Comparison of ENCODE assay signal across 17 cellular contexts in the genomic region with DNA sequence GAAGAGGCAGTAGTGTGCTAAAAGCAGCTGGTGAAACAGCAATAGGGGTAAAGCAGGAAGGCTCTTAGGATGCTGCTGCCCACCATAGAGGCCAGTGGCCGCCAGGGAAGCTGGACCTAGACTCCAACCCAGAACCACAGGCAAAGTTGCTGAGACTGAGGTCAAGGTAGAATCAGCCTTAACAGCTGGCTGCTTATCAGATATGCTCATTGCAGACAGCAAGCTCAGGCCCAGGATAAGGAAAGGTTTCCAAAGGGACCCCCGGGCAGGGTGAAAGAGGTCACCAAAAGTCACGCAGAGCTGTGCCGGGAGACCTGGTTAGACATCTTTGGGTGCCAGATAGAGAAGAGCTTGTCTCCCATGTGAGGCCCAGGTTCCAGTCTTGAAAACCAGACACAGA.
"Had no signal": no experiment of that assay in that cellular context is flagged by ENCODE, and none has a peak within 500 bp of the region (broad histone marks: within the 10 kb centered on the region; RNA-seq: fewer than 3 reads in every experiment).

No MANE protein-coding gene starts in this region.

- H3K27ac ChIP-seq: brain microvascular endothelial cell, cardiac muscle cell, KMS-11, PC-9 had no signal

- H3K27me3 ChIP-seq: brain microvascular endothelial cell, cardiac muscle cell had no signal

- H3K9ac ChIP-seq: KMS-11 had no signal

- H2AFZ ChIP-seq: PC-9 had no signal

- H3K4me2 ChIP-seq: KMS-11, PC-9 had no signal

- DNase-seq: activated CD4-positive, alpha-beta T cell treated with anti-CD3 and anti-CD28 coated beads for 4 hours; activated CD8-positive, alpha-beta memory T cell treated with anti-CD3 and anti-CD28 coated beads, Interleukin-2, amount 50 U/mL, for 4 hours; activated CD8-positive, alpha-beta T cell treated with anti-CD3 and anti-CD28 coated beads for 36 hours; activated naive CD4-positive, alpha-beta T cell treated with Interleukin-2 at 50 U/mL for 16 hours; brain microvascular endothelial cell; MM.1S; NCI-H1105; NCI-H1436; NCI-H1694 treated with DMSO at 0.1 percent for 48 hours; NCI-H2029 treated with DMSO at 0.1 percent for 48 hours; NCI-H446; NCI-H524; PC-9; SHP77 treated with DMSO at 0.1 percent for 48 hours had no signal

- H3K4me3 ChIP-seq: cardiac muscle cell, PC-9 had no signal

- ATAC-seq: activated CD4-positive, CD25-positive, alpha-beta regulatory T cell treated with anti-CD3 and anti-CD28 coated beads, Interleukin-2, amount 50 U/mL, for 24 hours; activated CD8-positive, alpha-beta T cell treated with anti-CD3 and anti-CD28 coated beads for 36 hours had no signal

- H3K36me3 ChIP-seq: brain microvascular endothelial cell, cardiac muscle cell had no signal
